6 cellular contexts compared by ENCODE assay signal in the genomic region with DNA sequence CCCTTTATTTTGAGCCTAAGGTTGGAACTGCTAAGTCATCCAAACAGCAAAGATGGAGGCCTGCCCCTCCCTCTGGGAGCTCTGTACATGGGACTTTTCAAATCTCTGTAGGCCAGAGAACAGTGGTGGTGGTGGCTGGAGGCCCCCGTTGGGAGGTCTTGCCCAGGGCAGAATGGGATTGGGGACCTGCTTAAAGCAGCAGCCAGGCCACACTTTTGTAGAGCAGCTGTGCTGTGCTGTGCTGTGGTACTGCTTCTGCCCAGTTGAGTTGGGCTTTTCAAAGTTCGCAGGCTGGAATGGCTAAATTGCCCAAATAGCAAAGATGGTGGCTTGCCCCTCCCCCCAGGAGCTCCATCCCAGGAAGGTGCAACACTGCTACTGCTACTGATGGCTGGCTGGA.
"Had no signal": no experiment of that assay in that cellular context is flagged by ENCODE, and none has a peak within 500 bp of the region (broad histone marks: within the 10 kb centered on the region; RNA-seq: fewer than 3 reads in every experiment).

No MANE protein-coding gene starts in this region.

- H3K4me1 ChIP-seq: HAP-1 had no signal

- DNase-seq: GOT3, H7, IMR-90 had no signal

- H3K9me3 ChIP-seq: HAP-1 had no signal

- H3K36me3 ChIP-seq: HAP-1 had no signal

- ATAC-seq: HCT116, K562 had no signal

- H3K4me3 ChIP-seq: HAP-1, K562 had no signal
